ENCODE assay signal across 15 cellular contexts in genomic region chr7:49520971-49521370, GRCh38.
"Had no signal": no experiment of that assay in that cellular context is flagged by ENCODE, and none has a peak within 500 bp of the region (broad histone marks: within the 10 kb centered on the region; RNA-seq: fewer than 3 reads in every experiment).

No MANE protein-coding gene starts in this region.

- H3K27ac ChIP-seq: coronary artery, foreskin keratinocyte, ovary, testis, tibial nerve had no signal

- H3K4me3 ChIP-seq: coronary artery, ovary, smooth muscle cell, testis, tibial nerve had no signal

- ATAC-seq: foreskin keratinocyte; left colon; natural killer cell; right cardiac atrium; stimulated activated naive CD8-positive, alpha-beta T cell treated with anti-CD3 and anti-CD28 coated beads, Interleukin-15, Interleukin-2, amounts not matched to agents 100 U/mL and 50 U/mL, for 24 hours had no signal

- H3K9me3 ChIP-seq: ovary, testis, tibial nerve had no signal

- H3K4me2 ChIP-seq: smooth muscle cell had no signal

- H3K27me3 ChIP-seq: foreskin keratinocyte, ovary, testis, tibial nerve had no signal

- DNase-seq: effector CD4-positive, alpha-beta T cell; endodermal cell; erythroblast; foreskin keratinocyte; left colon; natural killer cell; ovary; right cardiac atrium; stimulated activated CD4-positive, alpha-beta T cell treated with anti-CD3 and anti-CD28 coated beads, Interleukin-2, amount 100 ng/mL, for 48 hours; stimulated activated naive CD8-positive, alpha-beta T cell treated with anti-CD3 and anti-CD28 coated beads, Interleukin-15, Interleukin-2, amounts not matched to agents 100 U/mL and 50 U/mL, for 24 hours; testis had no signal

- H3K36me3 ChIP-seq: ovary, tibial nerve had no signal

- FAIRE-seq: endothelial cell of umbilical vein had no signal

- H3K4me1 ChIP-seq: foreskin keratinocyte, testis, tibial nerve had no signal
